Comparison of ENCODE assay signal across 8 cellular contexts in the genomic region with DNA sequence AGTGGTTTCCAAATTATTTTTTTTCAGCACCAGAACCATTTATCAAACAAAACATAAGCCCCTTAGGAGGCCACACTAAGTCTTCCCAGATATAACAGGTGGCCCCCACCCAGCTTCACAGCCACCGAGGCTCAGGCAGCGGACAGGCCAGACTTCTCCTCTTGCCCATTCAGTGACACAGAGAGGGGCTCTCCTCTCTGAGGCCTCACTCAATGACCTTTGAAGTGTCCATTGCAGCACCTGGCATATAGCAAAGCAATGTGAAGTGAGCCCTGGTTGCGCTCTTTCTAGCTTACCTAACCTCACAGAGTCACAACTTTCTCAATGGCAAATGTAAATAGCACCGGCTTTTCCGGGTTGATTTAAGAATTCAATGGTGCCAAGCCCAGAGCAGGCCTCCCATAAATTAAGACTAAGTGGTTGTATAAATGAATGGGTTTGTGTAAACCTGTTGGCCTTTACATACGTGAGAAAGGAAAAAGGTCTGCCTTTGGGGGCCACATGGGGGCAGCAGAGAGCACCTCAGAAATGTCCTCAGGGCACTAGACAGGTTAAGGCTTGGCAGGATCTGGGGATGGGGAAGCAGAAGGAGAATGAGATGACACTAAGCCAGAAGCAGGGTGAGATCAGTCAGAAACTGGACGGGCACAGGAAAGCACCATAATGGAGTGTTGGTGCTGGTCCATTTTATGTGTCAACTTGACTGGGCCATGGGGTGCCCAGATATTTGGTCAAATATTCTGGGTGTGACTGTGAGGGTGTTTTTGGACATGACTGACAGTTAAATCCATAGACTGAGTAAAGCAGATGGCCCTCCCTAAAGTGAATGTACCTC. TPM values are rescaled to one million over a fixed set of nuclear protein-coding genes. Genes with fewer than 3 reads are reported as not detected.
DNase-seq lines count a peak whose midpoint lies in the region; ATAC-seq and TF ChIP-seq lines count a peak whose summit lies in the region.

No MANE protein-coding gene starts in this region.

- H3K27me3 ChIP-seq in cardiac muscle cell (no peaks in the 10 kb centered on the region), MM.1S (replicated peaks; ENCODE audit: insufficient read depth, low read length) (no peaks in the 10 kb centered on the region), WERI-Rb-1 (ENCODE audit: insufficient read depth, low read depth, severe bottlenecking) (no peaks in the 10 kb centered on the region), prostate gland (replicated peaks; ENCODE audit: insufficient read depth) (no peaks in the 10 kb centered on the region)

- H3K36me3 ChIP-seq in cardiac muscle cell, result no peaks in the 10 kb centered on the region
- H3K36me3 ChIP-seq in MM.1S (replicated peaks; ENCODE audit: insufficient read depth, low read length), result no peaks in the 10 kb centered on the region
- peaks cover 4% of the 10 kb centered on the region; the same call in 1 of the 2 replicates for H3K36me3 ChIP-seq in WERI-Rb-1
- H3K36me3 ChIP-seq in prostate gland, result no peaks in the 10 kb centered on the region

- H3K9me2 ChIP-seq in MM.1S (replicated peaks; ENCODE audit: insufficient read depth, low read length), result no peaks in the 10 kb centered on the region

- H3K27ac ChIP-seq in cardiac muscle cell (no peak overlapping the region), MM.1S (ENCODE audit: low read length) (no peak overlapping the region), WERI-Rb-1 (peak overlapping the region; percentile 39), prostate gland (no peak overlapping the region)

- ATAC-seq in HG03108 (IDR thresholded peaks at IDR 0.05; ENCODE audit: unreplicated experiment), result no peak

- no peaks in the 10 kb centered on the region for H3K79me2 ChIP-seq in MM.1S (ENCODE audit: low read length)

- no peak for TF ChIP-seq POLR2A in prostate gland (IDR thresholded peaks at IDR 0.05)

- no peak overlapping the region for H3K4me2 ChIP-seq in MM.1S (ENCODE audit: low read depth, low read length)

- H3K9me3 ChIP-seq in cardiac muscle cell (ENCODE audit: low read depth), result no peaks in the 10 kb centered on the region
- no peaks in the 10 kb centered on the region for H3K9me3 ChIP-seq in MM.1S (replicated peaks; ENCODE audit: insufficient read depth, low read length)
- H3K9me3 ChIP-seq in WERI-Rb-1 (ENCODE audit: severe bottlenecking), result peaks cover 7% of the 10 kb centered on the region
- H3K9me3 ChIP-seq in prostate gland, result no peaks in the 10 kb centered on the region

- H3K9ac ChIP-seq in MM.1S (ENCODE audit: low read length), result no peak overlapping the region

- H3K4me1 ChIP-seq in cardiac muscle cell (ENCODE audit: low read depth) (no peaks in the 10 kb centered on the region), MM.1S (ENCODE audit: low read length) (no peaks in the 10 kb centered on the region), prostate gland (replicated peaks) (no peaks in the 10 kb centered on the region)

- no peak overlapping the region for H3K4me3 ChIP-seq in cardiac muscle cell
- H3K4me3 ChIP-seq in MM.1S (ENCODE audit: low read length), result no peak overlapping the region
- no peak overlapping the region for H3K4me3 ChIP-seq in WERI-Rb-1 (ENCODE audit: low read depth, low read length)
- H3K4me3 ChIP-seq in fibroblast of mammary gland (ENCODE audit: control insufficient read depth, low read depth, low read length), result no peak overlapping the region
- no peak overlapping the region for H3K4me3 ChIP-seq in prostate gland

- intact Hi-C loops in cardiac septum (cut with DNase I) (loop anchor here (5.0 kb wide), 1 partner anchor 72 kb away; no protein-coding TSS in a partner anchor), prostate gland (cut with DNase I) (no loop called here)

- TF ChIP-seq CTCF in cardiac muscle cell (IDR thresholded peaks at IDR 0.05; ENCODE audit: low read depth, low read length), result peak; percentile 82
- peak; percentile 81 for TF ChIP-seq CTCF in MM.1S (IDR thresholded peaks at IDR 0.05; ENCODE audit: low read length)
- peak; percentile 80 for TF ChIP-seq CTCF in WERI-Rb-1 (IDR thresholded peaks at IDR 0.05; ENCODE audit: low read depth, low read length)
- TF ChIP-seq CTCF in fibroblast of mammary gland (conservative IDR thresholded peaks at IDR 0.05; ENCODE audit: control insufficient read depth, insufficient read depth, low read depth, low read length), result peak; percentile 90
- TF ChIP-seq CTCF in prostate gland (IDR thresholded peaks at IDR 0.05), result peak in 3 of 4 experiments; percentile 58 to 75 (median 67)

- peak; percentile 53 to 57 for DNase-seq in cardiac muscle cell (ENCODE audit: low read depth in 1 of 2, low spot score in 1 of 2)
- DNase-seq in cardiac septum (ENCODE audit: low spot score), result no peak
- DNase-seq in MM.1S, result peak; percentile 40
- DNase-seq in WERI-Rb-1, result peak; percentile 83
- peak; percentile 30 for DNase-seq in fibroblast of mammary gland (ENCODE audit: low read depth)
- peak; percentile 41 for DNase-seq in prostate gland (ENCODE audit: low spot score)
- no peak for DNase-seq in cerebellum (ENCODE audit: low spot score)

- 67% methylated on average over 7 of the region's 7 CpGs for WGBS in prostate gland

- no peaks in the 10 kb centered on the region for H4K20me1 ChIP-seq in MM.1S (ENCODE audit: insufficient read depth, low read length)

- H2AFZ ChIP-seq in MM.1S (ENCODE audit: low read length), result no peak overlapping the region

- H3F3A ChIP-seq in MM.1S (ENCODE audit: insufficient read depth, low read length), result no peaks in the 10 kb centered on the region

RNA-seq across cellular contexts. Expression of a gene that starts 59.1 kb away (rescaled TPM):
- 3.0 and 8.7 TPM in 2 replicates for total RNA-seq in cardiac muscle cell
- 1.4 and 2.3 TPM in 2 replicates for polyA plus RNA-seq in cardiac muscle cell
- not detected for total RNA-seq in cardiac septum
- total RNA-seq in prostate gland, result 1 to 10 TPM in 1 of 2 donors, under 1 TPM in 1; 0.97 to 3.4 TPM
- 11.1 TPM for total RNA-seq in cerebellum

Comparison
In these comparisons a context has a peak if more than half of its experiments do, and no peak if none do; other contexts are left out.
1. DNase-seq: peak in cardiac muscle cell (2 of 2), MM.1S (single experiment), WERI-Rb-1 (single experiment), fibroblast of mammary gland (single experiment) and prostate gland (single experiment); none in cardiac septum (single experiment) and cerebellum (single experiment).
2. Peak in every context shown above with its lines, with median percentiles within 50 percentile points of each other: CTCF ChIP-seq.